Comparison of ENCODE assay signal across 8 cellular contexts in genomic region chr1:18234790-18235242, GRCh38.
A peak's percentile ranks its signal among the peaks of the same experiment; 100 is the strongest.
DNase-seq lines count a peak whose midpoint lies in the region; ATAC-seq and TF ChIP-seq lines count a peak whose summit lies in the region.

No MANE protein-coding gene starts in this region.

- no peaks in the 10 kb centered on the region for H3K36me3 ChIP-seq in suprapubic skin

- no peak for TF ChIP-seq POLR2A in suprapubic skin (IDR thresholded peaks at IDR 0.05)

- no peak for TF ChIP-seq EP300 in suprapubic skin (IDR thresholded peaks at IDR 0.05)

- H3K9me3 ChIP-seq in AG04450 (ENCODE audit: control insufficient read depth, insufficient read depth, low read length) (peaks cover 11% of the 10 kb centered on the region), suprapubic skin (no peaks in the 10 kb centered on the region)

- CTCF ChIA-PET in AG04450 (lab: Charles Lee), result interaction anchor here (1.1 to 1.2 kb wide), 2 partner anchors 10 to 574 kb away, joined by 4 read pairs; no protein-coding TSS in a partner anchor

- no peaks in the 10 kb centered on the region for H3K27me3 ChIP-seq in AG04450 (ENCODE audit: control insufficient read depth, insufficient read depth, low read length)
- peaks cover 49% of the 10 kb centered on the region for H3K27me3 ChIP-seq in suprapubic skin

- peak; percentile 44 for TF ChIP-seq CTCF in AG04450 (IDR thresholded peaks at IDR 0.05; ENCODE audit: low read depth, low read length)
- TF ChIP-seq CTCF in suprapubic skin (IDR thresholded peaks at IDR 0.05), result peak; percentile 29 to 66

- H3K27ac ChIP-seq in AG04450 (ENCODE audit: low read depth, low read length), result no peak overlapping the region
- H3K27ac ChIP-seq in suprapubic skin, result no peak overlapping the region

- WGBS in suprapubic skin, result 49% methylated on average over 6 of the region's 6 CpGs

- no peaks in the 10 kb centered on the region for H3K4me1 ChIP-seq in suprapubic skin

- H3K4me3 ChIP-seq in AG04450 (ENCODE audit: low read depth, low read length) (no peak overlapping the region), suprapubic skin (no peak overlapping the region)

- POLR2A ChIA-PET in AG04450 (lab: Yijun Ruan, JAX), result no interaction called here

- no peak for ATAC-seq in HG02970 (IDR thresholded peaks at IDR 0.05; ENCODE audit: low FRiP score, unreplicated experiment)
- no peak for ATAC-seq in GM19455 (IDR thresholded peaks at IDR 0.05; ENCODE audit: unreplicated experiment)

- no peak for DNase-seq in AG04450 (ENCODE audit: low read depth, low spot score)
- peak; percentile 55 for DNase-seq in GM03348 (ENCODE audit: low spot score)
- peak; percentile 63 for DNase-seq in NCI-H187 treated with DMSO at 0.1 percent for 48 hours (lab: John Stamatoyannopoulos, UW)
- peak; percentile 19 to 22 for DNase-seq in activated CD4-positive, alpha-beta T cell treated with anti-CD3 and anti-CD28 coated beads, Interleukin-2, amount 50 U/mL, for 48 hours
- DNase-seq in iPS DF 19.7 (ENCODE audit: low read depth, low spot score), result peak; percentile 77
- DNase-seq in suprapubic skin (ENCODE audit: low spot score in 2 of 2), result no peak

Comparison
In these comparisons a context has a peak if more than half of its experiments do, and no peak if none do; other contexts are left out.
1. DNase-seq: peak in GM03348 (single experiment), NCI-H187 treated with DMSO at 0.1 percent for 48 hours (single experiment), activated CD4-positive, alpha-beta T cell treated with anti-CD3 and anti-CD28 coated beads, Interleukin-2, amount 50 U/mL, for 48 hours (2 of 2) and iPS DF 19.7 (single experiment); none in AG04450 (single experiment) and suprapubic skin (0 of 2).